19 cellular contexts compared by ENCODE assay signal in the genomic region with DNA sequence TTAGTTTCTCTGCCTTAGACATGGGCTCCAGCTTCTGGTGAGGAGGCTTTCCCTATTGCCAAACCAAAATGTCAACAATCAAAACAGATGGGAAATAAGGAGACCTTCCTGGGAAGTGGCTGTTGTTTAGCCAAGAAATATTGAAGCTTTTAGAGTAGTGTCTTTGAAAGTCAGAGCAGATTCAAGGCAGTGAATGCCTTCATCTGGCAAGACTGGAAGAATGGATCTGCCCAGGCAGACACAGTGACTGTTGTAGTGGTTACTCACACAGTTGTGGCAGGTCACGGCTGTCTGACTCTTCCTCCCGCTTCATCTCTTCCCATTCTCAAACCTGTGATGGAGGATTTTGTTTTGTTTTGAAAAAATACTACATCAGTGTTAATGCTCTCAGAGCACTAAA.
"Had no signal": no experiment of that assay in that cellular context is flagged by ENCODE, and none has a peak within 500 bp of the region (broad histone marks: within the 10 kb centered on the region; RNA-seq: fewer than 3 reads in every experiment).

No MANE protein-coding gene starts in this region.

- H3K9me3 Mint-ChIP-seq: activated naive CD4-positive, alpha-beta T cell treated with anti-CD3 and anti-CD28 coated beads, Interleukin-2, amount 50 U/mL, for 24 hours; nephron progenitor cell; stimulated activated effector memory CD8-positive, alpha-beta T cell treated with anti-CD3 and anti-CD28 coated beads, Interleukin-12 subunit alpha, Interleukin-12 subunit beta, amount 100 ng/mL, for 72 hours had no signal

- H3K27ac ChIP-seq: adrenal gland, colonic mucosa, esophagus squamous epithelium, psoas muscle, right lobe of liver, tibial artery, uterus had no signal

- ATAC-seq: psoas muscle; right lobe of liver; stimulated activated effector memory CD8-positive, alpha-beta T cell treated with anti-CD3 and anti-CD28 coated beads, Interleukin-12 subunit alpha, Interleukin-12 subunit beta, amount 100 ng/mL, for 72 hours had no signal

- DNase-seq: activated CD4-positive, alpha-beta T cell treated with anti-CD3 and anti-CD28 coated beads, Interleukin-2, amount 50 U/mL, for 4 hours; activated effector memory CD4-positive, alpha-beta T cell treated with Interleukin-2 at 50 U/mL for 16 hours; activated T-cell treated with anti-CD3 and anti-CD28 coated beads, Interleukin-2, amount 50 U/mL, for 24 hours; adrenal gland; central memory CD4-positive, alpha-beta T cell; colonic mucosa; esophagus squamous epithelium; foreskin fibroblast; glutamatergic neuron; hypothalamus; nephron progenitor cell; psoas muscle; right lobe of liver; stimulated activated CD4-positive, alpha-beta T cell treated with anti-CD3 and anti-CD28 coated beads, Interleukin-12 subunit alpha, Interleukin-12 subunit beta, amount 100 ng/mL, for 4 hours; tibial artery; uterus had no signal

- H3K36me3 ChIP-seq: adrenal gland, colonic mucosa, esophagus squamous epithelium, right lobe of liver, tibial artery, uterus had no signal

- H3K27me3 ChIP-seq: adrenal gland, colonic mucosa, esophagus squamous epithelium, right lobe of liver, tibial artery, uterus had no signal

- H3K36me3 Mint-ChIP-seq: activated naive CD4-positive, alpha-beta T cell treated with anti-CD3 and anti-CD28 coated beads, Interleukin-2, amount 50 U/mL, for 24 hours; stimulated activated effector memory CD8-positive, alpha-beta T cell treated with anti-CD3 and anti-CD28 coated beads, Interleukin-12 subunit alpha, Interleukin-12 subunit beta, amount 100 ng/mL, for 72 hours had no signal

- H3K27ac Mint-ChIP-seq: activated naive CD4-positive, alpha-beta T cell treated with anti-CD3 and anti-CD28 coated beads, Interleukin-2, amount 50 U/mL, for 24 hours; activated T-cell treated with anti-CD3 and anti-CD28 coated beads, Interleukin-2, amount 50 U/mL, for 24 hours; nephron progenitor cell; stimulated activated effector memory CD8-positive, alpha-beta T cell treated with anti-CD3 and anti-CD28 coated beads, Interleukin-12 subunit alpha, Interleukin-12 subunit beta, amount 100 ng/mL, for 72 hours; T-helper 2 cell treated with Interferon-gamma antibody and Interleukin-4, amounts not matched to agents 5 μg/mL and 100 μg/mL, for 36 hours had no signal

- H3K9me3 ChIP-seq: adrenal gland, colonic mucosa, esophagus squamous epithelium, psoas muscle, right lobe of liver, tibial artery, uterus had no signal

- H3K4me1 ChIP-seq: adrenal gland, colonic mucosa, esophagus squamous epithelium, psoas muscle, right lobe of liver, tibial artery, uterus had no signal

- H3K4me3 ChIP-seq: adrenal gland, colonic mucosa, esophagus squamous epithelium, psoas muscle, right lobe of liver, tibial artery, uterus had no signal

- H3K27me3 Mint-ChIP-seq: activated naive CD4-positive, alpha-beta T cell treated with anti-CD3 and anti-CD28 coated beads, Interleukin-2, amount 50 U/mL, for 24 hours; activated T-cell treated with anti-CD3 and anti-CD28 coated beads, Interleukin-2, amount 50 U/mL, for 24 hours had no signal

- H3K4me1 Mint-ChIP-seq: nephron progenitor cell had no signal

- H3K4me3 Mint-ChIP-seq: activated naive CD4-positive, alpha-beta T cell treated with anti-CD3 and anti-CD28 coated beads, Interleukin-2, amount 50 U/mL, for 24 hours; activated T-cell treated with anti-CD3 and anti-CD28 coated beads, Interleukin-2, amount 50 U/mL, for 24 hours; nephron progenitor cell; stimulated activated effector memory CD8-positive, alpha-beta T cell treated with anti-CD3 and anti-CD28 coated beads, Interleukin-12 subunit alpha, Interleukin-12 subunit beta, amount 100 ng/mL, for 72 hours; T-helper 2 cell treated with Interferon-gamma antibody and Interleukin-4, amounts not matched to agents 5 μg/mL and 100 μg/mL, for 36 hours had no signal
